Comparison of ENCODE assay signal across 8 cellular contexts in the genomic region with DNA sequence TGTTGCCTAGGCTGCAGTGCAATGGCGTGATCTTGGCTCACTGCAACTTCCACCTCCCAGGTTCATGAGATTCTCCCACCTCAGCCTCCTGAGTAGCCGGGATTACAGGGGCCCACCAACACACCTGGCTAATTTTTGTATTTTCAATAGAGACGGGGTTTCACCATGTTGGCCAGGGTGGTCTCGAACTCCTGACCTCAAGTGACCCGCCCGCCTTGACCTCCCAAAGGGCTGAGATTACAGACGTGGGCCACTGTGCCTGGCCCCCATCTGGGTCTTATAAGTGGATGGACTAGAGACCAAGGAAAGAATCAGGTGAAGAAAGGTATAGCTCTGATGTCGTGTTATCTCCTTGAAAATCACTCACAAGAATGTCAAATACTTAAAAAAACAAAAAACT.
A peak's percentile ranks its signal among the peaks of the same experiment; 100 is the strongest.
DNase-seq lines count a peak whose midpoint lies in the region; ATAC-seq and TF ChIP-seq lines count a peak whose summit lies in the region.
"Not testable (repeated sequence)": the region's sequence is repeated elsewhere in the genome, so short reads cannot be mapped to it uniquely, and the experiment has no call there.

No MANE protein-coding gene starts in this region.

- not testable (repeated sequence) for H3K4me3 ChIP-seq in gastroesophageal sphincter; lower lobe of right lung; skeletal muscle tissue (ENCODE audit: low read length in 3 of 3); thoracic aorta; vagina

- not testable (repeated sequence) for ATAC-seq in T-helper 17 cell; gastroesophageal sphincter; lower lobe of right lung; thoracic aorta (ENCODE audit: insufficient number of reproducible peaks, low FRiP score, low read depth)

- intact Hi-C loops in lower lobe of right lung (cut with DNase I); vagina (cut with DNase I): not testable (repeated sequence)

- H3K27ac ChIP-seq in gastroesophageal sphincter (peak overlapping the region; percentile 87 to 98 (median 90)), lower lobe of right lung (peak overlapping the region; percentile 58), skeletal muscle tissue (ENCODE audit: low read depth, low read length) (peak overlapping the region; percentile 34), thoracic aorta (peak overlapping the region; percentile 80 to 92), vagina (peak overlapping the region; percentile 78)

- not testable (repeated sequence) for H3K4me3 Mint-ChIP-seq in T-helper 17 cell; chondrocyte (ENCODE audit: unreplicated experiment); osteocyte (ENCODE audit: unreplicated experiment)

- H3K9me3 Mint-ChIP-seq in chondrocyte (ENCODE audit: low read depth); osteocyte (ENCODE audit: unreplicated experiment): not testable (repeated sequence)

- H3K27me3 ChIP-seq in gastroesophageal sphincter; lower lobe of right lung (ENCODE audit: low read depth); skeletal muscle tissue (ENCODE audit: control insufficient read depth in 3 of 3, insufficient read depth in 3 of 3, low read length in 3 of 3); thoracic aorta (replicated peaks; ENCODE audit: insufficient read depth); vagina: not testable (repeated sequence)

- not testable (repeated sequence) for TF ChIP-seq CTCF in chondrocyte (IDR thresholded peaks at IDR 0.05); gastroesophageal sphincter (IDR thresholded peaks at IDR 0.05); lower lobe of right lung (IDR thresholded peaks at IDR 0.05); osteocyte (IDR thresholded peaks at IDR 0.05); thoracic aorta (IDR thresholded peaks at IDR 0.05); vagina (IDR thresholded peaks at IDR 0.05)

- H3K36me3 Mint-ChIP-seq in T-helper 17 cell (ENCODE audit: low read depth); chondrocyte (ENCODE audit: low read depth): not testable (repeated sequence)
- H3K36me3 Mint-ChIP-seq in osteocyte (ENCODE audit: unreplicated experiment): peaks cover 39% of the 10 kb centered on the region

- not testable (repeated sequence) for H3K9me3 ChIP-seq in T-helper 17 cell (ENCODE audit: control insufficient read depth, low read length, poor library complexity, severe bottlenecking); gastroesophageal sphincter; lower lobe of right lung; skeletal muscle tissue (ENCODE audit: control insufficient read depth in 3 of 3, low read length in 3 of 3); thoracic aorta; vagina

- H3K4me1 Mint-ChIP-seq in T-helper 17 cell: not testable (repeated sequence)
- H3K4me1 Mint-ChIP-seq in chondrocyte (ENCODE audit: low read depth) (peaks cover 86% of the 10 kb centered on the region), osteocyte (ENCODE audit: unreplicated experiment) (peaks cover 54% of the 10 kb centered on the region)

- H3K36me3 ChIP-seq in gastroesophageal sphincter; lower lobe of right lung; skeletal muscle tissue (ENCODE audit: control insufficient read depth in 3 of 3, insufficient read depth in 3 of 3, low read length in 3 of 3); thoracic aorta; vagina: not testable (repeated sequence)

- TF ChIP-seq EP300 in gastroesophageal sphincter (IDR thresholded peaks at IDR 0.05): not testable (repeated sequence)

- H3K27ac Mint-ChIP-seq in T-helper 17 cell (peak overlapping the region; percentile 12), chondrocyte (ENCODE audit: unreplicated experiment) (peak overlapping the region; percentile 84), osteocyte (ENCODE audit: unreplicated experiment) (peak overlapping the region; percentile 74)

- H3K27me3 Mint-ChIP-seq in T-helper 17 cell: peaks cover 41% of the 10 kb centered on the region
- H3K27me3 Mint-ChIP-seq in chondrocyte (ENCODE audit: low read depth); osteocyte (ENCODE audit: unreplicated experiment): not testable (repeated sequence)

- not testable (repeated sequence) for H3K9ac ChIP-seq in skeletal muscle tissue (ENCODE audit: low read depth in 1 of 3, low read length in 3 of 3)

- DNase-seq in T-helper 17 cell; chondrocyte (ENCODE audit: low spot score); lower lobe of right lung; osteocyte (ENCODE audit: extremely low spot score, unreplicated experiment); thoracic aorta (ENCODE audit: low spot score); vagina (ENCODE audit: extremely low spot score in 2 of 2): not testable (repeated sequence)

- TF ChIP-seq POLR2A in gastroesophageal sphincter (IDR thresholded peaks at IDR 0.05); vagina (IDR thresholded peaks at IDR 0.05): not testable (repeated sequence)

- 25% methylated on average over 1 of the region's 8 CpGs for WGBS in gastroesophageal sphincter (ENCODE audit: low coverage in 1 of 2), 2 donors

- H3K4me1 ChIP-seq in gastroesophageal sphincter (peaks cover 50 to 100% (median 70%) of the 10 kb centered on the region in 3 donors), lower lobe of right lung (peaks cover 23% of the 10 kb centered on the region), skeletal muscle tissue (ENCODE audit: control insufficient read depth in 3 of 3, insufficient read depth in 3 of 3, low read length in 3 of 3) (peaks cover 47 to 58% (median 52%) of the 10 kb centered on the region in 3 donors), thoracic aorta (ENCODE audit: control insufficient read depth in 1 of 2, low read depth in 2 of 2) (peaks cover 53 to 84% of the 10 kb centered on the region in 2 donors), vagina (peaks cover 82% of the 10 kb centered on the region)

Comparison
In these comparisons a context has a peak if more than half of its experiments do, and no peak if none do; other contexts are left out.
1. H3K27ac Mint-ChIP-seq: peak in every context shown above with its lines; median percentile 84 in chondrocyte; 74 in osteocyte; 12 in T-helper 17 cell.
2. H3K27ac ChIP-seq: peak in every context shown above with its lines; median percentile 90 in gastroesophageal sphincter; 86 in thoracic aorta; 78 in vagina; 58 in lower lobe of right lung; 34 in skeletal muscle tissue.